Comparison of ENCODE assay signal across 19 cellular contexts in genomic region chr7:8120390-8121058, GRCh38.
DNase-seq lines count a peak whose midpoint lies in the region; ATAC-seq and TF ChIP-seq lines count a peak whose summit lies in the region.
"Had no signal": no experiment of that assay in that cellular context is flagged by ENCODE, and none has a peak within 500 bp of the region (broad histone marks: within the 10 kb centered on the region; RNA-seq: fewer than 3 reads in every experiment).

No MANE protein-coding gene starts in this region.

- H3K4me3 Mint-ChIP-seq in activated CD8-positive, alpha-beta memory T cell treated with anti-CD3 and anti-CD28 coated beads, Interleukin-2, amount 10 ng/mL, durations not matched to agents 7 days and 5 days, result no peak overlapping the region
- H3K4me3 Mint-ChIP-seq in immature natural killer cell, result peak overlapping the region; percentile 27 to 55 (median 40)
- H3K4me3 Mint-ChIP-seq in activated CD4-positive, alpha-beta T cell treated with anti-CD3 and anti-CD28 coated beads, Interleukin-2, amount 10 ng/mL, durations not matched to agents 24 days and 14 days, result no peak overlapping the region

- H3K27ac Mint-ChIP-seq in activated CD8-positive, alpha-beta memory T cell treated with anti-CD3 and anti-CD28 coated beads, Interleukin-2, amount 10 ng/mL, durations not matched to agents 7 days and 5 days, result peak overlapping the region; percentile 62
- H3K27ac Mint-ChIP-seq in immature natural killer cell, result peak overlapping the region in 5 of 6 donors; percentile 33 to 75 (median 62)
- no peak overlapping the region for H3K27ac Mint-ChIP-seq in activated CD4-positive, alpha-beta T cell treated with anti-CD3 and anti-CD28 coated beads, Interleukin-2, amount 10 ng/mL, durations not matched to agents 24 days and 14 days

- no peak for TF ChIP-seq CTCF in foreskin fibroblast (IDR thresholded peaks at IDR 0.05; ENCODE audit: low read depth, low read length)

- ATAC-seq in activated CD8-positive, alpha-beta memory T cell treated with anti-CD3 and anti-CD28 coated beads, Interleukin-2, amount 10 ng/mL, durations not matched to agents 7 days and 5 days, result no peak
- ATAC-seq: HepG2 had no signal

- no peak for DNase-seq in activated CD8-positive, alpha-beta memory T cell treated with anti-CD3 and anti-CD28 coated beads, Interleukin-2, amount 10 ng/mL, durations not matched to agents 7 days and 5 days
- no peak for DNase-seq in activated CD8-positive, alpha-beta memory T cell treated with anti-CD3 and anti-CD28 coated beads, Interleukin-2, amount 50 U/mL, for 4 hours
- no peak for DNase-seq in immature natural killer cell
- no peak for DNase-seq in foreskin fibroblast
- no peak for DNase-seq in activated CD4-positive, alpha-beta T cell treated with anti-CD3 and anti-CD28 coated beads, Interleukin-2, amount 10 ng/mL, durations not matched to agents 24 days and 14 days
- DNase-seq in stimulated activated CD4-positive, alpha-beta T cell treated with anti-CD3 and anti-CD28 coated beads, Interleukin-4, amount 100 ng/mL, for 1 hour, result no peak
- DNase-seq: 8988T; BE2C; CD8-positive, alpha-beta memory T cell; DND-41; NCI-H1048; NCI-H1436 treated with DMSO at 0.1 percent for 48 hours; NCI-H2029 treated with DMSO at 0.1 percent for 48 hours; NCI-H510A; NCI-H82 had no signal

- H3K4me1 Mint-ChIP-seq in activated CD8-positive, alpha-beta memory T cell treated with anti-CD3 and anti-CD28 coated beads, Interleukin-2, amount 10 ng/mL, durations not matched to agents 7 days and 5 days, result peaks cover 71% of the 10 kb centered on the region
- peaks cover 75 to 95% of the 10 kb centered on the region in 2 donors for H3K4me1 Mint-ChIP-seq in immature natural killer cell
- H3K4me1 Mint-ChIP-seq in activated CD4-positive, alpha-beta T cell treated with anti-CD3 and anti-CD28 coated beads, Interleukin-2, amount 10 ng/mL, durations not matched to agents 24 days and 14 days, result peaks cover 56% of the 10 kb centered on the region

- H3K4me3 ChIP-seq in foreskin fibroblast (ENCODE audit: low read depth in 1 of 2, low read length in 2 of 2), result no peak overlapping the region

- peak overlapping the region; percentile 31 for H3K27ac ChIP-seq in angular gyrus (ENCODE audit: low read depth, low read length)
- peak overlapping the region; percentile 20 for H3K27ac ChIP-seq in temporal lobe (ENCODE audit: low read depth, low read length)
- H3K27ac ChIP-seq: KMS-11 had no signal

- intact Hi-C loops in activated CD4-positive, alpha-beta T cell treated with anti-CD3 and anti-CD28 coated beads, Interleukin-2, amount 10 ng/mL, durations not matched to agents 24 days and 14 days (cut with micrococcal nuclease), result no loop called here

- peaks cover 2% of the 10 kb centered on the region for H3K9me3 Mint-ChIP-seq in activated CD8-positive, alpha-beta memory T cell treated with anti-CD3 and anti-CD28 coated beads, Interleukin-2, amount 10 ng/mL, durations not matched to agents 7 days and 5 days (ENCODE audit: low read depth)
- no peaks in the 10 kb centered on the region for H3K9me3 Mint-ChIP-seq in immature natural killer cell
- H3K9me3 Mint-ChIP-seq in activated CD4-positive, alpha-beta T cell treated with anti-CD3 and anti-CD28 coated beads, Interleukin-2, amount 10 ng/mL, durations not matched to agents 24 days and 14 days, result peaks cover 4% of the 10 kb centered on the region
- H3K9me3 Mint-ChIP-seq: CD8-positive, alpha-beta memory T cell had no signal

- peaks cover 22% of the 10 kb centered on the region for H3K36me3 Mint-ChIP-seq in activated CD8-positive, alpha-beta memory T cell treated with anti-CD3 and anti-CD28 coated beads, Interleukin-2, amount 10 ng/mL, durations not matched to agents 7 days and 5 days
- H3K36me3 Mint-ChIP-seq in immature natural killer cell, result peaks cover 0 to 4% (median 3%) of the 10 kb centered on the region in 3 donors
- H3K36me3 Mint-ChIP-seq in activated CD4-positive, alpha-beta T cell treated with anti-CD3 and anti-CD28 coated beads, Interleukin-2, amount 10 ng/mL, durations not matched to agents 24 days and 14 days (ENCODE audit: low read depth), result peaks cover 2% of the 10 kb centered on the region
- H3K36me3 Mint-ChIP-seq: CD8-positive, alpha-beta memory T cell had no signal

- CTCF ChIA-PET in activated CD8-positive, alpha-beta memory T cell treated with anti-CD3 and anti-CD28 coated beads, Interleukin-2, amount 10 ng/mL, durations not matched to agents 7 days and 5 days (lab: Charles Lee), result interaction anchor here (1.3 to 1.6 kb wide), 2 partner anchors 28 to 69 kb away, joined by 3 to 4 read pairs; no protein-coding TSS in a partner anchor

- no peaks in the 10 kb centered on the region for H3K27me3 Mint-ChIP-seq in activated CD8-positive, alpha-beta memory T cell treated with anti-CD3 and anti-CD28 coated beads, Interleukin-2, amount 10 ng/mL, durations not matched to agents 7 days and 5 days
- peaks cover 2 to 8% (median 2%) of the 10 kb centered on the region in 3 donors for H3K27me3 Mint-ChIP-seq in immature natural killer cell (ENCODE audit: low read depth in 3 of 3)
- H3K27me3 Mint-ChIP-seq in activated CD4-positive, alpha-beta T cell treated with anti-CD3 and anti-CD28 coated beads, Interleukin-2, amount 10 ng/mL, durations not matched to agents 24 days and 14 days, result no peaks in the 10 kb centered on the region
- H3K27me3 Mint-ChIP-seq: CD8-positive, alpha-beta memory T cell had no signal

Comparison
In these comparisons a context has a peak if more than half of its experiments do, and no peak if none do; other contexts are left out.
1. H3K4me3 Mint-ChIP-seq: peak in immature natural killer cell (5 of 5); none in activated CD8-positive, alpha-beta memory T cell treated with anti-CD3 and anti-CD28 coated beads, Interleukin-2, amount 10 ng/mL, durations not matched to agents 7 days and 5 days (single experiment) and activated CD4-positive, alpha-beta T cell treated with anti-CD3 and anti-CD28 coated beads, Interleukin-2, amount 10 ng/mL, durations not matched to agents 24 days and 14 days (single experiment).